Comparison of ENCODE assay signal across 16 cellular contexts in genomic region chr2:25129901-25130520, GRCh38. TPM values are rescaled to one million over a fixed set of nuclear protein-coding genes. Genes with fewer than 3 reads are reported as not detected.
DNase-seq lines count a peak whose midpoint lies in the region; TF ChIP-seq lines count a peak whose summit lies in the region.
"Had no signal": no experiment of that assay in that cellular context is flagged by ENCODE, and none has a peak within 500 bp of the region (broad histone marks: within the 10 kb centered on the region; RNA-seq: fewer than 3 reads in every experiment).

No MANE protein-coding gene starts in this region.

- no peak overlapping the region for H3K9ac ChIP-seq in neuronal stem cell (ENCODE audit: low read depth, low read length, poor library complexity)

- no peak overlapping the region for H3K4ac ChIP-seq in neuronal stem cell (ENCODE audit: low read length)

- no peak overlapping the region for H4K91ac ChIP-seq in neuronal stem cell (ENCODE audit: low read depth, low read length, poor library complexity)

- no peak overlapping the region for H3K23ac ChIP-seq in neuronal stem cell (ENCODE audit: low read depth, low read length, poor library complexity)

- H3K4me3 ChIP-seq in WERI-Rb-1 (ENCODE audit: low read depth, low read length) (no peak overlapping the region), neuronal stem cell (ENCODE audit: low read length in 2 of 2) (no peak overlapping the region)
- H3K4me3 ChIP-seq: colonic mucosa, esophagus squamous epithelium, gastrocnemius medialis, GM23338, thoracic aorta had no signal

- H3K27ac ChIP-seq in WERI-Rb-1 (no peak overlapping the region), neuronal stem cell (replicated peaks; ENCODE audit: low read length) (no peak overlapping the region)
- H3K27ac ChIP-seq: colonic mucosa, esophagus squamous epithelium, thoracic aorta had no signal

- peak; percentile 26 for DNase-seq in GM10266 (ENCODE audit: extremely low spot score)
- peak; percentile 7 for DNase-seq in M059J (ENCODE audit: low read depth)
- no peak for DNase-seq in WERI-Rb-1
- DNase-seq in neuronal stem cell (ENCODE audit: low spot score) = no peak
- DNase-seq in activated CD8-positive, alpha-beta memory T cell treated with anti-CD3 and anti-CD28 coated beads, Interleukin-2, amount 50 U/mL, for 48 hours = no peak
- no peak for DNase-seq in ACHN
- no peak for DNase-seq in midbrain (lab: John Stamatoyannopoulos, UW)
- DNase-seq: esophagus squamous epithelium had no signal

- peaks cover 2 to 23% of the 10 kb centered on the region in 2 donors for H3K4me1 ChIP-seq in neuronal stem cell (ENCODE audit: control insufficient read depth in 2 of 2, insufficient read depth in 1 of 2, low read depth in 1 of 2, low read length in 2 of 2)
- H3K4me1 ChIP-seq: colonic mucosa, gastrocnemius medialis had no signal

- H2BK120ac ChIP-seq in neuronal stem cell (ENCODE audit: low read depth, low read length) = no peak overlapping the region

- no peaks in the 10 kb centered on the region for H3K79me1 ChIP-seq in neuronal stem cell (ENCODE audit: low read depth, low read length)

- H2AFZ ChIP-seq in neuronal stem cell (ENCODE audit: low read length) = no peak overlapping the region
- H2AFZ ChIP-seq: GM23338 had no signal

- WGBS in neuronal stem cell (ENCODE audit: extremely low coverage in 2 of 2, insufficient read length in 2 of 2, insufficient replicate concordance in 1 of 2), 2 donors = no CpG with 5 or more reads among the region's 15 CpGs

- TF ChIP-seq CTCF in GM10266 (IDR thresholded peaks at IDR 0.05; ENCODE audit: control insufficient read depth, insufficient read depth, low read depth, missing control alignments) (no peak), WERI-Rb-1 (IDR thresholded peaks at IDR 0.05; ENCODE audit: low read depth, low read length) (peak; percentile 16; the same call in 1 of the 2 replicates)

- no peak overlapping the region for H3K14ac ChIP-seq in neuronal stem cell (ENCODE audit: low read length)

- H2BK15ac ChIP-seq in neuronal stem cell (ENCODE audit: low read length) = peak overlapping the region; percentile 71

- no peak overlapping the region for H3K4me2 ChIP-seq in neuronal stem cell (ENCODE audit: insufficient read depth, low read length, poor library complexity, severe bottlenecking)
- H3K4me2 ChIP-seq: GM23338 had no signal

- H2AK5ac ChIP-seq in neuronal stem cell (ENCODE audit: low read depth, low read length) = peak overlapping the region; percentile 82

- H3K36me3 ChIP-seq in WERI-Rb-1 (peaks cover 6% of the 10 kb centered on the region), neuronal stem cell (replicated peaks in 1 of 2; ENCODE audit: control insufficient read depth in 2 of 2, insufficient read depth in 2 of 2, low read length in 2 of 2) (peaks cover 20 to 41% of the 10 kb centered on the region in 2 donors)
- H3K36me3 ChIP-seq: colonic mucosa, esophagus squamous epithelium, gastrocnemius medialis, spleen, thoracic aorta had no signal

- H3K18ac ChIP-seq in neuronal stem cell (ENCODE audit: low read length) = peak overlapping the region; percentile 35

- peak overlapping the region; percentile 63 for H2BK12ac ChIP-seq in neuronal stem cell (ENCODE audit: low read length)

- no peaks in the 10 kb centered on the region for H3K9me3 ChIP-seq in WERI-Rb-1 (ENCODE audit: severe bottlenecking)
- H3K9me3 ChIP-seq in neuronal stem cell (replicated peaks in 1 of 2; ENCODE audit: control insufficient read depth in 2 of 2, insufficient read depth in 1 of 2, low read depth in 1 of 2, low read length in 2 of 2) = no peaks in the 10 kb centered on the region
- H3K9me3 ChIP-seq: colonic mucosa, esophagus squamous epithelium, gastrocnemius medialis, spleen, thoracic aorta had no signal

- in situ Hi-C loops in ACHN (cut with HindIII; ENCODE audit: low pct_ligation_motif_present, low pct_unique_long_range_greater_than_20kb, low sequenced_read_pairs) = no loop called here

- H3K27me3 ChIP-seq in WERI-Rb-1 (ENCODE audit: insufficient read depth, low read depth, severe bottlenecking) = no peaks in the 10 kb centered on the region
- H3K27me3 ChIP-seq in neuronal stem cell (ENCODE audit: control insufficient read depth in 3 of 3, insufficient read depth in 3 of 3, low read depth in 1 of 3, low read length in 3 of 3) = no peaks in the 10 kb centered on the region
- H3K27me3 ChIP-seq: gastrocnemius medialis had no signal

- peak overlapping the region; percentile 76 for H2BK5ac ChIP-seq in neuronal stem cell (ENCODE audit: low read length)

- no peak overlapping the region for H4K8ac ChIP-seq in neuronal stem cell (ENCODE audit: low read depth, low read length)

RNA-seq across cellular contexts. Expression of gene POMC, which starts 38.4 kb away (rescaled TPM):
- not detected in 2 replicates for total RNA-seq in M059J (2014; rRNA removed; shearing (Covaris generic))
- 0.81 TPM for polyA plus RNA-seq in neuronal stem cell (2013, experiment 1 of 2)
- polyA plus RNA-seq in neuronal stem cell (2013, experiment 2 of 2) = 0.64 TPM
- total RNA-seq: G401, mesothelial cell of epicardium, osteocyte had no signal

Comparison
In these comparisons a context has a peak if more than half of its experiments do, and no peak if none do; other contexts are left out.
1. DNase-seq: peak in GM10266 (single experiment) and M059J (single experiment); none in WERI-Rb-1 (single experiment), neuronal stem cell (single experiment), activated CD8-positive, alpha-beta memory T cell treated with anti-CD3 and anti-CD28 coated beads, Interleukin-2, amount 50 U/mL, for 48 hours (single experiment), ACHN (single experiment) and midbrain (single experiment).